19 cellular contexts compared by ENCODE assay signal in genomic region chr7:158495256-158495655, GRCh38.
DNase-seq lines count a peak whose midpoint lies in the region; ATAC-seq and TF ChIP-seq lines count a peak whose summit lies in the region.
"Had no signal": no experiment of that assay in that cellular context is flagged by ENCODE, and none has a peak within 500 bp of the region (broad histone marks: within the 10 kb centered on the region; RNA-seq: fewer than 3 reads in every experiment).

No MANE protein-coding gene starts in this region.

- no peaks in the 10 kb centered on the region for H3K9me3 ChIP-seq in neural progenitor cell (ENCODE audit: low read depth)
- no peaks in the 10 kb centered on the region for H3K9me3 ChIP-seq in uterus
- H3K9me3 ChIP-seq: ovary, SJCRH30, testis had no signal

- H2AFZ ChIP-seq in neural progenitor cell (replicated peaks), result peak overlapping the region; percentile 59

- DNase-seq in NCI-H748 (lab: John Stamatoyannopoulos, UW; ENCODE audit: unreplicated experiment) (peak; percentile 20), NCI-H748 treated with DMSO at 0.1 percent for 48 hours (lab: John Stamatoyannopoulos, UW) (no peak), NB4 (ENCODE audit: low read depth) (no peak), neural progenitor cell (ENCODE audit: low spot score) (peak; percentile 39), uterus (no peak)
- DNase-seq: CD4-positive, alpha-beta T cell; NCI-H1048; ovary; right cardiac atrium; testis had no signal

- peak overlapping the region; percentile 38 for H3K4me3 Mint-ChIP-seq in neural progenitor cell
- H3K4me3 Mint-ChIP-seq: activated naive CD8-positive, alpha-beta T cell treated with anti-CD3 and anti-CD28 coated beads for 36 hours; activated T-cell treated with anti-CD3 and anti-CD28 coated beads, Interleukin-2, amount 50 U/mL, for 72 hours; CD4-positive, alpha-beta T cell; dendritic cell treated with granulocyte-macrophage colony-stimulating factor and Interleukin-4, amounts not matched to agents 40 ng/mL and 50 ng/mL, for 4 days; T-helper 1 cell treated with Interleukin-12 subunit alpha and Interleukin-12 subunit beta and Interleukin-4 antibody, amounts not matched to agents 30 μg/mL and 1 μg/mL, for 36 hours had no signal

- no peaks in the 10 kb centered on the region for H3K79me2 ChIP-seq in neural progenitor cell (ENCODE audit: low read depth)

- H3K4me3 ChIP-seq in NB4 (ENCODE audit: low read depth, low read length), result no peak overlapping the region
- H3K4me3 ChIP-seq in neural progenitor cell, result peak overlapping the region; percentile 6
- no peak overlapping the region for H3K4me3 ChIP-seq in uterus
- H3K4me3 ChIP-seq: ovary, SJCRH30, testis had no signal

- H3F3A ChIP-seq in neural progenitor cell (ENCODE audit: low read depth), result peaks cover 36% of the 10 kb centered on the region

- peaks cover 2% of the 10 kb centered on the region for H3K9me3 Mint-ChIP-seq in neural progenitor cell
- H3K9me3 Mint-ChIP-seq: activated naive CD8-positive, alpha-beta T cell treated with anti-CD3 and anti-CD28 coated beads for 36 hours; activated T-cell treated with anti-CD3 and anti-CD28 coated beads, Interleukin-2, amount 50 U/mL, for 72 hours; CD4-positive, alpha-beta T cell; dendritic cell treated with granulocyte-macrophage colony-stimulating factor and Interleukin-4, amounts not matched to agents 40 ng/mL and 50 ng/mL, for 4 days; T-helper 1 cell treated with Interleukin-12 subunit alpha and Interleukin-12 subunit beta and Interleukin-4 antibody, amounts not matched to agents 30 μg/mL and 1 μg/mL, for 36 hours had no signal

- peaks cover 16% of the 10 kb centered on the region for H3K27me3 Mint-ChIP-seq in neural progenitor cell (ENCODE audit: insufficient read depth, low read depth)

- H3K4me1 Mint-ChIP-seq in neural progenitor cell, result peaks cover 53% of the 10 kb centered on the region

- intact Hi-C loops in uterus (cut with DNase I; ENCODE audit: low total_unique reads), result no loop called here

- no peaks in the 10 kb centered on the region for H3K27me3 ChIP-seq in neural progenitor cell
- no peaks in the 10 kb centered on the region for H3K27me3 ChIP-seq in uterus
- H3K27me3 ChIP-seq: ovary, SJCRH30, testis had no signal

- TF ChIP-seq POLR2A in NB4 (IDR thresholded peaks at IDR 0.05; ENCODE audit: extremely low read depth, insufficient read length) (no peak), uterus (IDR thresholded peaks at IDR 0.05) (no peak)

- H3K27ac Mint-ChIP-seq in neural progenitor cell, result peak overlapping the region; percentile 63
- H3K27ac Mint-ChIP-seq: activated naive CD8-positive, alpha-beta T cell treated with anti-CD3 and anti-CD28 coated beads for 36 hours; activated T-cell treated with anti-CD3 and anti-CD28 coated beads, Interleukin-2, amount 50 U/mL, for 72 hours; CD4-positive, alpha-beta T cell; dendritic cell treated with granulocyte-macrophage colony-stimulating factor and Interleukin-4, amounts not matched to agents 40 ng/mL and 50 ng/mL, for 4 days; T-helper 1 cell treated with Interleukin-12 subunit alpha and Interleukin-12 subunit beta and Interleukin-4 antibody, amounts not matched to agents 30 μg/mL and 1 μg/mL, for 36 hours had no signal

- H3K9ac ChIP-seq in neural progenitor cell, result no peak overlapping the region
- H3K9ac ChIP-seq: KMS-11 had no signal

- H3K4me1 ChIP-seq in neural progenitor cell (peaks cover 32% of the 10 kb centered on the region), uterus (no peaks in the 10 kb centered on the region)
- H3K4me1 ChIP-seq: SJCRH30, testis had no signal

- H3K4me2 ChIP-seq in neural progenitor cell, result peak overlapping the region; percentile 75
- H3K4me2 ChIP-seq: KMS-11 had no signal

- TF ChIP-seq CTCF in NB4 (IDR thresholded peaks at IDR 0.05; ENCODE audit: low read depth, low read length), result peak; percentile 32
- peak; percentile 9 for TF ChIP-seq CTCF in neural progenitor cell (IDR thresholded peaks at IDR 0.05)
- no peak for TF ChIP-seq CTCF in uterus (IDR thresholded peaks at IDR 0.05)

- no peaks in the 10 kb centered on the region for H3K36me3 Mint-ChIP-seq in neural progenitor cell
- H3K36me3 Mint-ChIP-seq: activated naive CD8-positive, alpha-beta T cell treated with anti-CD3 and anti-CD28 coated beads for 36 hours had no signal

- H3K27ac ChIP-seq in angular gyrus (ENCODE audit: low read depth, low read length) (peak overlapping the region; percentile 61), neural progenitor cell (no peak overlapping the region), uterus (no peak overlapping the region)
- H3K27ac ChIP-seq: KMS-11, ovary, SJCRH30, testis had no signal

- no peaks in the 10 kb centered on the region for H4K20me1 ChIP-seq in neural progenitor cell (ENCODE audit: low read depth)

- ATAC-seq in HG03280 (IDR thresholded peaks at IDR 0.05; ENCODE audit: unreplicated experiment), result no peak
- no peak for ATAC-seq in GM21515 (IDR thresholded peaks at IDR 0.05; ENCODE audit: unreplicated experiment)
- ATAC-seq: right cardiac atrium had no signal

- H3K36me3 ChIP-seq in neural progenitor cell (no peaks in the 10 kb centered on the region), uterus (no peaks in the 10 kb centered on the region)
- H3K36me3 ChIP-seq: ovary, SJCRH30 had no signal

Comparison
In these comparisons a context has a peak if more than half of its experiments do, and no peak if none do; other contexts are left out.
1. DNase-seq: peak in NCI-H748 (single experiment) and neural progenitor cell (single experiment); none in NCI-H748 treated with DMSO at 0.1 percent for 48 hours (single experiment), NB4 (single experiment) and uterus (0 of 2).
2. CTCF ChIP-seq: peak in NB4 (single experiment) and neural progenitor cell (single experiment); none in uterus (0 of 4).